Comparison of ENCODE assay signal across 8 cellular contexts in genomic region chr15:65856821-65857455, GRCh38. TPM values are rescaled to one million over a fixed set of nuclear protein-coding genes. Genes with fewer than 3 reads are reported as not detected.
A peak's percentile ranks its signal among the peaks of the same experiment; 100 is the strongest.
DNase-seq lines count a peak whose midpoint lies in the region; ATAC-seq and TF ChIP-seq lines count a peak whose summit lies in the region.

No MANE protein-coding gene starts in this region.

- intact Hi-C loops in CD14-positive monocyte (cut with micrococcal nuclease) (loop anchor here in 1 of 2 donors (5.0 kb wide), 1 partner anchor 220 kb away; no protein-coding TSS in a partner anchor), left ventricle myocardium superior (cut with micrococcal nuclease) (no loop called here)

- H3K9me3 ChIP-seq in HAP-1 = no peaks in the 10 kb centered on the region

- in situ Hi-C loops in HAP-1 (cut with MboI; ENCODE audit: low sequenced_read_pairs) = no loop called here

- peak; percentile 97 for TF ChIP-seq CTCF in CD14-positive monocyte (IDR thresholded peaks at IDR 0.05)

- ATAC-seq in left ventricle myocardium superior (peak; percentile 51), HG02678 (IDR thresholded peaks at IDR 0.05; ENCODE audit: unreplicated experiment) (no peak), GM21723 (IDR thresholded peaks at IDR 0.05; ENCODE audit: unreplicated experiment) (no peak)

- H3K36me3 Mint-ChIP-seq in CD14-positive monocyte = no peaks in the 10 kb centered on the region
- no peaks in the 10 kb centered on the region for H3K36me3 Mint-ChIP-seq in activated naive CD4-positive, alpha-beta T cell treated with anti-CD3 and anti-CD28 coated beads, Interleukin-2, amount 10 ng/mL, durations not matched to agents 7 days and 5 days

- H3K4me3 Mint-ChIP-seq in CD14-positive monocyte = peak overlapping the region in 1 of 2 donors; percentile 27
- no peak overlapping the region for H3K4me3 Mint-ChIP-seq in activated naive CD4-positive, alpha-beta T cell treated with anti-CD3 and anti-CD28 coated beads, Interleukin-2, amount 10 ng/mL, durations not matched to agents 7 days and 5 days

- H3K27ac Mint-ChIP-seq in CD14-positive monocyte = peak overlapping the region in 1 of 7 donors; percentile 68
- H3K27ac Mint-ChIP-seq in activated naive CD4-positive, alpha-beta T cell treated with anti-CD3 and anti-CD28 coated beads, Interleukin-2, amount 10 ng/mL, durations not matched to agents 7 days and 5 days = no peak overlapping the region

- CTCF ChIA-PET in activated naive CD4-positive, alpha-beta T cell treated with anti-CD3 and anti-CD28 coated beads, Interleukin-2, amount 10 ng/mL, durations not matched to agents 7 days and 5 days (lab: Charles Lee) = interaction anchor here (0.6 to 3.1 kb wide), 16 partner anchors 12 to 227 kb away, joined by 3 to 20 read pairs (median 4); partner anchors contain the start of gene RAB11A

- H3K4me3 ChIP-seq in HAP-1 = no peak overlapping the region

- 0 out of 2 replicates have a peak, but pooled peaks cover 2% of the 10 kb centered on the region for H3K27me3 ChIP-seq in HAP-1 (ENCODE audit: low read depth)

- no peaks in the 10 kb centered on the region for H3K36me3 ChIP-seq in HAP-1 (replicated peaks)

- peaks cover 0 to 1% (median 0%) of the 10 kb centered on the region in 3 donors for H3K27me3 Mint-ChIP-seq in CD14-positive monocyte (ENCODE audit: low read depth in 3 of 3)
- H3K27me3 Mint-ChIP-seq in activated naive CD4-positive, alpha-beta T cell treated with anti-CD3 and anti-CD28 coated beads, Interleukin-2, amount 10 ng/mL, durations not matched to agents 7 days and 5 days = peaks cover 17% of the 10 kb centered on the region

- peaks cover 11% of the 10 kb centered on the region for H3K4me1 ChIP-seq in HAP-1

- no peaks in the 10 kb centered on the region for H3K9me3 Mint-ChIP-seq in CD14-positive monocyte
- no peaks in the 10 kb centered on the region for H3K9me3 Mint-ChIP-seq in activated naive CD4-positive, alpha-beta T cell treated with anti-CD3 and anti-CD28 coated beads, Interleukin-2, amount 10 ng/mL, durations not matched to agents 7 days and 5 days

- peak; percentile 65 for DNase-seq in CD14-positive monocyte (ENCODE audit: low spot score)
- peak; percentile 62 to 92 for DNase-seq in HAP-1 (ENCODE audit: low spot score in 2 of 2)
- peak; percentile 66 for DNase-seq in SK-N-DZ (ENCODE audit: low spot score)
- DNase-seq in activated naive CD4-positive, alpha-beta T cell treated with anti-CD3 and anti-CD28 coated beads, Interleukin-2, amount 10 ng/mL, durations not matched to agents 7 days and 5 days = peak; percentile 89
- DNase-seq in left ventricle myocardium superior = peak; percentile 75
- peak; percentile 61 to 83 (median 70) for DNase-seq in stimulated activated CD4-positive, alpha-beta T cell treated with anti-CD3 and anti-CD28 coated beads, Interleukin-12 subunit alpha, Interleukin-12 subunit beta, amount 100 ng/mL, for 48 hours (ENCODE audit: low read depth in 2 of 3, low spot score in 1 of 3)

- H3K4me1 Mint-ChIP-seq in CD14-positive monocyte = peaks cover 19% of the 10 kb centered on the region
- peaks cover 8% of the 10 kb centered on the region for H3K4me1 Mint-ChIP-seq in activated naive CD4-positive, alpha-beta T cell treated with anti-CD3 and anti-CD28 coated beads, Interleukin-2, amount 10 ng/mL, durations not matched to agents 7 days and 5 days

RNA-seq across cellular contexts. Expression of gene RAB11A, which starts 12.4 kb away (rescaled TPM):
- 100 to 1,000 TPM; 300 to 310 TPM for polyA plus RNA-seq in CD14-positive monocyte
- 302 and 416 TPM in 2 replicates for polyA plus RNA-seq in SK-N-DZ (2014; cell fraction: cytosol; rRNA removed)
- 138 and 213 TPM in 2 replicates for polyA plus RNA-seq in SK-N-DZ (2014; cell fraction: nucleus; rRNA removed)
- total RNA-seq in left ventricle myocardium superior = 137 TPM
